In genomic region chr13:73171926-73172325, GRCh38 we compare ENCODE assay signal across 12 cellular contexts.
A peak's percentile ranks its signal among the peaks of the same experiment; 100 is the strongest.
DNase-seq lines count a peak whose midpoint lies in the region; FAIRE-seq and TF ChIP-seq lines count a peak whose summit lies in the region.
"Had no signal": no experiment of that assay in that cellular context is flagged by ENCODE, and none has a peak within 500 bp of the region (broad histone marks: within the 10 kb centered on the region; RNA-seq: fewer than 3 reads in every experiment).

No MANE protein-coding gene starts in this region.

- peaks cover 38% of the 10 kb centered on the region for H3K4me1 Mint-ChIP-seq in MCF 10A (ENCODE audit: insufficient read depth, unreplicated experiment)
- peaks cover 44% of the 10 kb centered on the region for H3K4me1 Mint-ChIP-seq in type B pancreatic cell (ENCODE audit: unreplicated experiment)

- no peak for TF ChIP-seq POLR2A in breast epithelium (IDR thresholded peaks at IDR 0.05)

- H3K9me3 ChIP-seq in breast epithelium: no peaks in the 10 kb centered on the region
- H3K9me3 ChIP-seq: sigmoid colon had no signal

- H3K36me3 Mint-ChIP-seq in MCF 10A (ENCODE audit: insufficient read depth, unreplicated experiment): no peaks in the 10 kb centered on the region
- no peaks in the 10 kb centered on the region for H3K36me3 Mint-ChIP-seq in type B pancreatic cell

- no TSS peak for BruUV-seq in MCF 10A (replicated peaks; lab: Mats Ljungman, UMichigan)

- CTCF ChIA-PET in MCF 10A (lab: Yijun Ruan, JAX): interaction anchor here (0.6 to 1.4 kb wide), 2 partner anchors 90 to 112 kb away, joined by 3 to 5 read pairs; no protein-coding TSS in a partner anchor

- no peak overlapping the region for H3K27ac Mint-ChIP-seq in MCF 10A (ENCODE audit: low read depth, unreplicated experiment)
- H3K27ac Mint-ChIP-seq in type B pancreatic cell: peak overlapping the region; percentile 98

- POLR2A ChIA-PET in MCF 10A (lab: Yijun Ruan, JAX): interaction anchor here (0.7 to 0.8 kb wide), 3 partner anchors 17 to 250 kb away, joined by 3 to 4 read pairs (median 3); no protein-coding TSS in a partner anchor

- intact Hi-C loops in breast epithelium (cut with DNase I; ENCODE audit: low total_unique reads): no loop called here
- intact Hi-C loops in MCF 10A (cut with micrococcal nuclease): no loop called here

- no peaks in the 10 kb centered on the region for H3K36me3 ChIP-seq in breast epithelium
- H3K36me3 ChIP-seq: sigmoid colon had no signal

- H3K9me3 Mint-ChIP-seq in MCF 10A (ENCODE audit: unreplicated experiment): no peaks in the 10 kb centered on the region
- peaks cover 14% of the 10 kb centered on the region for H3K9me3 Mint-ChIP-seq in type B pancreatic cell

- TF ChIP-seq CTCF in breast epithelium (IDR thresholded peaks at IDR 0.05) (no peak), MCF 10A (IDR thresholded peaks at IDR 0.05; ENCODE audit: unreplicated experiment) (no peak), type B pancreatic cell (conservative IDR thresholded peaks at IDR 0.05) (no peak)

- FAIRE-seq in HTR-8/SVneo (lab: Jason Lieb, UNC): no peak

- DNase-seq in breast epithelium (ENCODE audit: low spot score in 2 of 2) (no peak), MCF 10A (ENCODE audit: unreplicated experiment) (no peak), caudate nucleus (lab: John Stamatoyannopoulos, UW) (peak in 2 of 61 donors; percentile 10 to 22), iPS-NIHi7 (ENCODE audit: extremely low spot score) (peak; percentile 45), type B pancreatic cell (ENCODE audit: extremely low spot score, unreplicated experiment) (no peak), NCI-H774 (lab: John Stamatoyannopoulos, UW) (no peak), HTR-8/SVneo (ENCODE audit: insufficient read length, low spot score) (no peak)
- no peak for DNase-seq in activated CD4-positive, alpha-beta T cell treated with anti-CD3 and anti-CD28 coated beads, Interleukin-2, amount 50 U/mL, for 1 hour
- DNase-seq: NCI-H510A treated with DMSO at 0.1 percent for 48 hours, SIG-M5, sigmoid colon had no signal

- H3K4me1 ChIP-seq in breast epithelium: peaks cover 0 to 5% of the 10 kb centered on the region in 2 donors
- H3K4me1 ChIP-seq: sigmoid colon had no signal

- H3K4me3 ChIP-seq in breast epithelium: no peak overlapping the region
- H3K4me3 ChIP-seq: sigmoid colon had no signal

- no peaks in the 10 kb centered on the region for H3K27me3 ChIP-seq in breast epithelium
- H3K27me3 ChIP-seq: sigmoid colon had no signal

- H3K4me3 Mint-ChIP-seq in MCF 10A (ENCODE audit: unreplicated experiment): no peak overlapping the region
- peak overlapping the region; percentile 73 for H3K4me3 Mint-ChIP-seq in type B pancreatic cell

- H3K27ac ChIP-seq in breast epithelium (peak overlapping the region; percentile 40 to 44), caudate nucleus (ENCODE audit: low read depth, low read length) (peak overlapping the region; percentile 72)
- H3K27ac ChIP-seq: 22Rv1, sigmoid colon had no signal

- H3K27me3 Mint-ChIP-seq in MCF 10A (ENCODE audit: insufficient read depth, unreplicated experiment): no peaks in the 10 kb centered on the region
- H3K27me3 Mint-ChIP-seq in type B pancreatic cell: no peaks in the 10 kb centered on the region
